ENCODE assay signal across 14 cellular contexts in the genomic region with DNA sequence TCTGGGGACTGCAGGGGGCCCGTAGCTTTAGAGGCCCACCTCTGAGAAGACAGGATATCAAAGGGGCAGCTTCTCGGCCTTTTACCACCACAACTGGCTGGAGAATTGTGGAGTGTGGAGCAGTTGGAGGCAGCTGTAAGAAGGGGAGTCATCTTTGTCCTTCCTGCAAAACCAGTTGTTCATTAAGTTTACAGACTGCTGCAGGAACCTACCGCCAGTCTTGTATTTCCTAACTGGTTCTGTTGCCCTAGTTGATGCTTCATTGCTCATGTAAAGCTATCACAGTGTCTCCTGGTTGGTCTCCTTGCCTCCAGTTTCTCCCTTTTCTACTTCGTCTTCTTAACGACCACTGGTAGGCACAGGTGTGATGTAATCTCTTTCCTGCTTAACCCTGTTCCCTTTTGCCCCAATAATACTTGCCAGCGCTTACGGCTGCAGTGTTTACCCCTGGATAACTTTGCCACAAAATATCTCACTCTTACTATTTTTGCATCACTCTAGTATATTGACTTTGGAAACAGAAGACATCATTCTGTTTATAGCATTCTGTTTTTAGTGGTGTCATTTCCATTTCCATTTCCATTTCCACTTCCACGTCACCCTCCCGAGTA. TPM values are rescaled to one million over a fixed set of nuclear protein-coding genes. Genes with fewer than 3 reads are reported as not detected.
DNase-seq lines count a peak whose midpoint lies in the region; ATAC-seq and TF ChIP-seq lines count a peak whose summit lies in the region.
"Had no signal": no experiment of that assay in that cellular context is flagged by ENCODE, and none has a peak within 500 bp of the region (broad histone marks: within the 10 kb centered on the region; RNA-seq: fewer than 3 reads in every experiment).

No MANE protein-coding gene starts in this region.

- CTCF ChIA-PET in HEK293 (lab: Yijun Ruan, JAX) = interaction anchor here (1.1 to 2.1 kb wide), 3 partner anchors 8 to 68 kb away, joined by 3 to 11 read pairs (median 3); no protein-coding TSS in a partner anchor

- peaks cover 87 to 98% of the 10 kb centered on the region in 2 experiments for H3K36me3 ChIP-seq in HEK293 (ENCODE audit: control insufficient read depth in 2 of 2, insufficient read depth in 1 of 2, low read length in 2 of 2)
- H3K36me3 ChIP-seq in esophagus (ENCODE audit: control insufficient read depth in 2 of 2, insufficient read depth in 2 of 2, low read length in 1 of 2) = peaks cover 0 to 21% of the 10 kb centered on the region in 2 donors
- no peaks in the 10 kb centered on the region for H3K36me3 ChIP-seq in prostate gland
- peaks cover 0 to 6% (median 0%) of the 10 kb centered on the region in 3 donors for H3K36me3 ChIP-seq in tibial nerve

- TF ChIP-seq POLR2A in prostate gland (IDR thresholded peaks at IDR 0.05) (no peak), lower leg skin (IDR thresholded peaks at IDR 0.05) (no peak), tibial nerve (IDR thresholded peaks at IDR 0.05) (no peak)

- H3K27me3 ChIP-seq in esophagus (ENCODE audit: control insufficient read depth in 1 of 2, insufficient read depth in 2 of 2, low read length in 2 of 2) = no peaks in the 10 kb centered on the region
- no peaks in the 10 kb centered on the region for H3K27me3 ChIP-seq in prostate gland (replicated peaks; ENCODE audit: insufficient read depth)
- no peaks in the 10 kb centered on the region for H3K27me3 ChIP-seq in tibial nerve
- H3K27me3 ChIP-seq: BLaER1 treated with 17β-estradiol and CSF1 and Interleukin-3, amounts not matched to agents 10 nM and 100 nM had no signal

- DNase-seq in left colon (no peak), prostate gland (ENCODE audit: low spot score) (peak; percentile 16), posterior vena cava (ENCODE audit: low spot score) (no peak), lower leg skin (ENCODE audit: low spot score in 2 of 2) (no peak), tibial nerve (ENCODE audit: low spot score in 2 of 2) (no peak)
- DNase-seq: 8988T; ACHN; CD4-positive, CD25-positive, alpha-beta regulatory T cell; H7 had no signal

- POLR2A ChIA-PET in HEK293 (lab: Yijun Ruan, JAX) = interaction anchor here (1.5 to 2.7 kb wide), 2 partner anchors 12 to 66 kb away, joined by 4 to 22 read pairs; a partner anchor contains a TSS

- H3K4me3 ChIP-seq in HEK293 (ENCODE audit: low read depth, low read length) = no peak overlapping the region
- peak overlapping the region; percentile 49 to 52 for H3K4me3 ChIP-seq in esophagus (ENCODE audit: low read depth in 1 of 2, low read length in 2 of 2)
- H3K4me3 ChIP-seq in prostate gland = no peak overlapping the region
- H3K4me3 ChIP-seq in lower leg skin (ENCODE audit: low read depth, poor library complexity, severe bottlenecking) = no peak overlapping the region
- no peak overlapping the region for H3K4me3 ChIP-seq in tibial nerve
- H3K4me3 ChIP-seq: BLaER1 treated with 17β-estradiol and CSF1 and Interleukin-3, amounts not matched to agents 10 nM and 100 nM; GM23338 had no signal

- TF ChIP-seq CTCF in HEK293 (tag by site-specific recombination; IDR thresholded peaks at IDR 0.05) = no peak
- TF ChIP-seq CTCF in prostate gland (IDR thresholded peaks at IDR 0.05) = no peak
- TF ChIP-seq CTCF in lower leg skin (IDR thresholded peaks at IDR 0.05) = no peak
- TF ChIP-seq CTCF in tibial nerve (IDR thresholded peaks at IDR 0.05) = no peak

- H3K4me1 ChIP-seq in HEK293 (ENCODE audit: control insufficient read depth, insufficient read depth, low read length) (no peaks in the 10 kb centered on the region), esophagus (ENCODE audit: control insufficient read depth in 2 of 2, insufficient read depth in 2 of 2, low read length in 1 of 2) (peaks cover 0 to 13% of the 10 kb centered on the region in 2 donors), prostate gland (replicated peaks) (no peaks in the 10 kb centered on the region), tibial nerve (peaks cover 0 to 7% (median 0%) of the 10 kb centered on the region in 4 donors)
- H3K4me1 ChIP-seq: BLaER1 treated with 17β-estradiol and CSF1 and Interleukin-3, amounts not matched to agents 10 nM and 100 nM had no signal

- TF ChIP-seq EP300 in tibial nerve (IDR thresholded peaks at IDR 0.05) = no peak

- H3K9me3 ChIP-seq in HEK293 (ENCODE audit: control insufficient read depth, insufficient read depth, low read depth, low read length) = no peaks in the 10 kb centered on the region
- H3K9me3 ChIP-seq in esophagus (ENCODE audit: control insufficient read depth in 2 of 2, insufficient read depth in 1 of 2, low read depth in 1 of 2, low read length in 1 of 2) = no peaks in the 10 kb centered on the region
- H3K9me3 ChIP-seq in prostate gland = no peaks in the 10 kb centered on the region
- H3K9me3 ChIP-seq in tibial nerve = no peaks in the 10 kb centered on the region
- H3K9me3 ChIP-seq: BLaER1 treated with 17β-estradiol and CSF1 and Interleukin-3, amounts not matched to agents 10 nM and 100 nM had no signal

- ATAC-seq in left colon (peak; percentile 36), GM18861 (IDR thresholded peaks at IDR 0.05; ENCODE audit: unreplicated experiment) (no peak)
- ATAC-seq: GM23338 had no signal

- H3K27ac ChIP-seq in HEK293 (ENCODE audit: extremely low read depth, low read depth, low read length) (no peak overlapping the region), esophagus (ENCODE audit: low read depth in 2 of 2, low read length in 1 of 2) (peak overlapping the region; percentile 95 to 99), prostate gland (no peak overlapping the region), tibial nerve (no peak overlapping the region)
- H3K27ac ChIP-seq: BLaER1 treated with 17β-estradiol and CSF1 and Interleukin-3, amounts not matched to agents 10 nM and 100 nM had no signal

- WGBS in esophagus, 2 donors = 66 to 72% methylated on average over 9 of the region's 9 CpGs
- 83% methylated on average over 9 of the region's 9 CpGs for WGBS in prostate gland
- WGBS in lower leg skin, 2 donors = 86 to 87% methylated on average over 9 of the region's 9 CpGs
- WGBS in tibial nerve, 2 donors = 91 to 95% methylated on average over 8 to 9 of the region's 9 CpGs

- intact Hi-C loops in left colon (cut with DNase I, micrococcal nuclease) (loop anchor here in 1 of 2 donors (10.0 kb wide), 1 partner anchor 65 kb away; no protein-coding TSS in a partner anchor), prostate gland (cut with DNase I) (no loop called here), posterior vena cava (cut with DNase I) (no loop called here), lower leg skin (cut with DNase I; ENCODE audit: low total_unique reads) (no loop called here)

TF ChIP-seq in HEK293, 187 proteins besides CTCF, POLR2A, EP300 and RAD21 (continues in another document):
- no peak for TF ChIP-seq ZNF785 (tag by site-specific recombination; IDR thresholded peaks at IDR 0.05)
- TF ChIP-seq, protein P1, sequence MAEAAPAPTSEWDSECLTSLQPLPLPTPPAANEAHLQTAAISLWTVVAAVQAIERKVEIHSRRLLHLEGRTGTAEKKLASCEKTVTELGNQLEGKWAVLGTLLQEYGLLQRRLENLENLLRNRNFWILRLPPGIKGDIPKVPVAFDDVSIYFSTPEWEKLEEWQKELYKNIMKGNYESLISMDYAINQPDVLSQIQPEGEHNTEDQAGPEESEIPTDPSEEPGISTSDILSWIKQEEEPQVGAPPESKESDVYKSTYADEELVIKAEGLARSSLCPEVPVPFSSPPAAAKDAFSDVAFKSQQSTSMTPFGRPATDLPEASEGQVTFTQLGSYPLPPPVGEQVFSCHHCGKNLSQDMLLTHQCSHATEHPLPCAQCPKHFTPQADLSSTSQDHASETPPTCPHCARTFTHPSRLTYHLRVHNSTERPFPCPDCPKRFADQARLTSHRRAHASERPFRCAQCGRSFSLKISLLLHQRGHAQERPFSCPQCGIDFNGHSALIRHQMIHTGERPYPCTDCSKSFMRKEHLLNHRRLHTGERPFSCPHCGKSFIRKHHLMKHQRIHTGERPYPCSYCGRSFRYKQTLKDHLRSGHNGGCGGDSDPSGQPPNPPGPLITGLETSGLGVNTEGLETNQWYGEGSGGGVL (tag by site-specific recombination; IDR thresholded peaks at IDR 0.05) = no peak
- no peak for TF ChIP-seq ZNF560 (tag by site-specific recombination; IDR thresholded peaks at IDR 0.05; ENCODE audit: borderline replicate concordance)
- no peak for TF ChIP-seq ZNF701 (tag by site-specific recombination; IDR thresholded peaks at IDR 0.05)
- 0 out of 2 replicates have a peak, but pooled peaks have one; percentile 3 for TF ChIP-seq ZNF600 (tag by site-specific recombination; IDR thresholded peaks at IDR 0.05)

RNA-seq across cellular contexts. Expression of a gene that starts 11.9 kb away (rescaled TPM):
- polyA plus RNA-seq in esophagus = 10 to 100 TPM; 43.8 to 66.1 TPM
- 1 to 10 TPM; 3.3 to 9.6 TPM for total RNA-seq in left colon
- 1 to 10 TPM in 1 of 2 donors, under 1 TPM in 1; 0.55 to 6.1 TPM for total RNA-seq in prostate gland
- 1 to 10 TPM in 1 of 2 donors, under 1 TPM in 1; 0.62 to 1.0 TPM for total RNA-seq in posterior vena cava
- 10 to 100 TPM in 1 of 4 donors, 1 to 10 TPM in 3; 4.7 to 13.6 (median 5.8) TPM for total RNA-seq in lower leg skin
- total RNA-seq in tibial nerve = 1 to 10 TPM in 3 of 4 donors, not detected in 1; 2.2 to 8.7 (median 2.5) TPM

RNA-seq across cellular contexts. Expression of a gene that starts 15.3 kb away (rescaled TPM):
- 100 to 1,000 TPM; 612 to 762 TPM for polyA plus RNA-seq in esophagus
- total RNA-seq in left colon = 100 to 1,000 TPM; 268 to 291 TPM
- 100 to 1,000 TPM; 552 to 673 TPM for total RNA-seq in prostate gland
- total RNA-seq in posterior vena cava = 100 to 1,000 TPM; 473 to 486 TPM
- 100 to 1,000 TPM; 522 to 562 (median 543) TPM for total RNA-seq in lower leg skin
- total RNA-seq in tibial nerve = 100 to 1,000 TPM; 518 to 673 (median 591) TPM

RNA-seq across cellular contexts. Expression of a gene that starts 19.5 kb away (rescaled TPM):
- polyA plus RNA-seq in esophagus = 10 to 100 TPM; 41.8 to 75.0 TPM
- total RNA-seq in left colon (10 to 100 TPM; 37.9 to 39.2 TPM), prostate gland (10 to 100 TPM; 48.1 to 75.4 TPM), posterior vena cava (10 to 100 TPM; 35.6 to 37.8 TPM), lower leg skin (10 to 100 TPM; 39.2 to 53.5 (median 46.8) TPM), tibial nerve (10 to 100 TPM; 49.2 to 82.8 (median 54.3) TPM)

RNA-seq across cellular contexts. Expression of a gene that starts 41.4 kb away (rescaled TPM):
- 10 to 100 TPM; 31.4 to 41.2 TPM for polyA plus RNA-seq in esophagus
- total RNA-seq in left colon (10 to 100 TPM; 34.6 to 39.0 TPM), prostate gland (10 to 100 TPM; 50.7 to 79.3 TPM), posterior vena cava (10 to 100 TPM; 29.5 to 35.3 TPM), lower leg skin (10 to 100 TPM; 41.4 to 47.1 (median 44.8) TPM), tibial nerve (10 to 100 TPM; 55.5 to 76.8 (median 64.5) TPM)

RNA-seq across cellular contexts. Expression of a gene that starts 48.0 kb away (rescaled TPM):
- 100 to 1,000 TPM in 1 of 2 donors, 10 to 100 TPM in 1; 84.8 to 104 TPM for polyA plus RNA-seq in esophagus
- total RNA-seq in left colon (10 to 100 TPM; 10.2 to 12.3 TPM), prostate gland (10 to 100 TPM; 28.9 to 30.4 TPM), posterior vena cava (10 to 100 TPM; 33.4 to 38.1 TPM), lower leg skin (100 to 1,000 TPM; 160 to 207 (median 199) TPM), tibial nerve (10 to 100 TPM; 28.0 to 32.3 (median 31.4) TPM)

Comparison
In these comparisons a context has a peak if more than half of its experiments do, and no peak if none do; other contexts are left out.
1. H3K27ac ChIP-seq: peak in esophagus (2 of 2); none in HEK293 (single experiment), prostate gland (0 of 2) and tibial nerve (0 of 4).
2. H3K4me3 ChIP-seq: peak in esophagus (2 of 2); none in HEK293 (single experiment), prostate gland (0 of 2), lower leg skin (single experiment) and tibial nerve (0 of 4).